ENCODE assay signal across 11 cellular contexts in the genomic region with DNA sequence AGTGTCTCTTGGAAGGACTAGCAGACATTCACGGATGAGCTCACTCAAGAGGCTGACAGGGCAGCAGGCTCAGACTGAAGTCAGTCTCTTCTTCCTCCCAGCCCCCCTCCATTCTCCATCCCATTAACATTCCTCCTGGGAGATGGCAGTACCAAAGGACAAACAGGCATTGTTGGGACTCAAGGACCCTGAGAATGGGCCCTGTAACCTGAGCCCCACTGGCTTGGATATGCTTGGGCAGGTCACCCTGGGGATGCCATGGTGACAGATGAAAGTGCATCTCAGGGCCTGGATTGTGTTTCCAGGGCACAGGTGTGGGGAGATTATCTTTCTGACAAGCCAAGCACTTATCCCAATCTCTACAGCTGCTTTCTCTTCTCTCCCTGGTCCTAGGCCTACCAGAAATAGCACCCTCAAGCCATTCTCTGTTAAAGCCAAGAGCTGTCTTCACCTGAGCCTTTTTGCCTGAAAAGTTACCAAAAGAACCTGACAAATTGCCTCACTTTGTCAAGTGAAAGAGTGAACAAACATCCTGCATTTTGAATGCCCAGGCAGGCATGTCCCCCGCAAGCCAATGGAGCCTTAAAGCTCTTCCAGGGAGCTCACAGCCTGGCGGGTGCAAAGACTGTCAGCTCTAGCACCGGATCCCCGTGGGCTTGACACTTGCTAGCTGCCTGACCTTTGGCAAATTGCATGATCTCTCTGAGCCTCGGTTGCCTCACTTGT.
DNase-seq lines count a peak whose midpoint lies in the region; ATAC-seq, FAIRE-seq and TF ChIP-seq lines count a peak whose summit lies in the region.
"Had no signal": no experiment of that assay in that cellular context is flagged by ENCODE, and none has a peak within 500 bp of the region (broad histone marks: within the 10 kb centered on the region; RNA-seq: fewer than 3 reads in every experiment).

No MANE protein-coding gene starts in this region.

- H3K4me3 ChIP-seq in small intestine (ENCODE audit: low read depth in 1 of 2, low read length in 2 of 2) (no peak overlapping the region), ovary (no peak overlapping the region)

- no peaks in the 10 kb centered on the region for H3K4me1 Mint-ChIP-seq in MCF 10A (ENCODE audit: insufficient read depth, unreplicated experiment)
- peaks cover 0 to 3% (median 0%) of the 10 kb centered on the region in 4 donors for H3K4me1 Mint-ChIP-seq in naive thymus-derived CD8-positive, alpha-beta T cell
- H3K4me1 Mint-ChIP-seq: activated CD4-positive, alpha-beta T cell treated with anti-CD3 and anti-CD28 coated beads, Interleukin-2, amount 10 ng/mL, durations not matched to agents 24 days and 14 days had no signal

- H3K9me3 ChIP-seq in small intestine (ENCODE audit: control insufficient read depth, low read depth) (no peaks in the 10 kb centered on the region), ovary (no peaks in the 10 kb centered on the region)

- FAIRE-seq in small intestine (lab: Jason Lieb, UNC) = no peak

- no TSS peak for BruUV-seq in MCF 10A (replicated peaks; lab: Mats Ljungman, UMichigan)

- no peaks in the 10 kb centered on the region for H3K9me3 Mint-ChIP-seq in MCF 10A (ENCODE audit: unreplicated experiment)
- no peaks in the 10 kb centered on the region for H3K9me3 Mint-ChIP-seq in naive thymus-derived CD8-positive, alpha-beta T cell
- H3K9me3 Mint-ChIP-seq: activated CD4-positive, alpha-beta T cell treated with anti-CD3 and anti-CD28 coated beads, Interleukin-2, amount 10 ng/mL, durations not matched to agents 24 days and 14 days; activated T-helper 1 cell treated with anti-CD3 and anti-CD28 coated beads, Interleukin-12 subunit alpha, Interleukin-12 subunit beta, Interleukin-2, Interleukin-4 antibody, amounts not matched to agents 30 ng/mL and 10 ng/mL and 1 ng/mL, durations not matched to agents 14 hours and 24 hours and 36 hours had no signal

- no peak for TF ChIP-seq POLR2A in ovary (IDR thresholded peaks at IDR 0.05)

- H3K27me3 Mint-ChIP-seq in MCF 10A (ENCODE audit: insufficient read depth, unreplicated experiment) = no peaks in the 10 kb centered on the region
- peaks cover 0 to 50% (median 7%) of the 10 kb centered on the region in 5 donors for H3K27me3 Mint-ChIP-seq in naive thymus-derived CD8-positive, alpha-beta T cell

- H3K4me1 ChIP-seq in small intestine (ENCODE audit: control insufficient read depth in 2 of 2, insufficient read depth in 1 of 2, low read depth in 1 of 2, low read length in 1 of 2) (no peaks in the 10 kb centered on the region), ovary (ENCODE audit: insufficient read depth) (no peaks in the 10 kb centered on the region)

- DNase-seq in DMS53 treated with DMSO at 0.1 percent for 48 hours (lab: John Stamatoyannopoulos, UW; ENCODE audit: unreplicated experiment) (peak; percentile 91), NCI-H146 treated with DMSO at 0.1 percent for 48 hours (lab: John Stamatoyannopoulos, UW; ENCODE audit: unreplicated experiment) (peak; percentile 91), NCI-H82 treated with DMSO at 0.1 percent for 48 hours (lab: John Stamatoyannopoulos, UW; ENCODE audit: unreplicated experiment) (peak; percentile 82), left kidney (ENCODE audit: low read depth, low spot score) (peak; percentile 97), MCF 10A (ENCODE audit: unreplicated experiment) (no peak), small intestine (no peak), ovary (no peak)
- DNase-seq in naive thymus-derived CD8-positive, alpha-beta T cell = no peak
- DNase-seq: activated CD4-positive, alpha-beta T cell treated with anti-CD3 and anti-CD28 coated beads, Interleukin-2, amount 10 ng/mL, durations not matched to agents 24 days and 14 days; stimulated activated naive CD8-positive, alpha-beta T cell treated with anti-CD3 and anti-CD28 coated beads, Interleukin-15, Interleukin-2, amounts not matched to agents 100 U/mL and 50 U/mL, for 24 hours had no signal

- POLR2A ChIA-PET in MCF 10A (lab: Yijun Ruan, JAX) = no interaction called here
- POLR2A ChIA-PET in naive thymus-derived CD8-positive, alpha-beta T cell (lab: Charles Lee) = no interaction called here

- no peak for TF ChIP-seq EP300 in ovary (IDR thresholded peaks at IDR 0.05)

- H3K27ac ChIP-seq in small intestine (ENCODE audit: low read depth in 1 of 2, low read length in 1 of 2) (no peak overlapping the region), ovary (no peak overlapping the region)

- TF ChIP-seq CTCF in MCF 10A (IDR thresholded peaks at IDR 0.05; ENCODE audit: unreplicated experiment) (no peak), ovary (IDR thresholded peaks at IDR 0.05) (no peak)

- no peaks in the 10 kb centered on the region for H3K27me3 ChIP-seq in small intestine (ENCODE audit: control insufficient read depth in 2 of 2, insufficient read depth in 2 of 2, low read length in 2 of 2)
- no peaks in the 10 kb centered on the region for H3K27me3 ChIP-seq in ovary

- no peak overlapping the region for H3K4me3 Mint-ChIP-seq in MCF 10A (ENCODE audit: unreplicated experiment)
- no peak overlapping the region for H3K4me3 Mint-ChIP-seq in naive thymus-derived CD8-positive, alpha-beta T cell
- H3K4me3 Mint-ChIP-seq: activated CD4-positive, alpha-beta T cell treated with anti-CD3 and anti-CD28 coated beads, Interleukin-2, amount 10 ng/mL, durations not matched to agents 24 days and 14 days; activated T-helper 1 cell treated with anti-CD3 and anti-CD28 coated beads, Interleukin-12 subunit alpha, Interleukin-12 subunit beta, Interleukin-2, Interleukin-4 antibody, amounts not matched to agents 30 ng/mL and 10 ng/mL and 1 ng/mL, durations not matched to agents 14 hours and 24 hours and 36 hours had no signal

- no peak for ATAC-seq in naive thymus-derived CD8-positive, alpha-beta T cell
- ATAC-seq: stimulated activated naive CD8-positive, alpha-beta T cell treated with anti-CD3 and anti-CD28 coated beads, Interleukin-15, Interleukin-2, amounts not matched to agents 100 U/mL and 50 U/mL, for 24 hours had no signal

- H3K36me3 Mint-ChIP-seq in MCF 10A (ENCODE audit: insufficient read depth, unreplicated experiment) = no peaks in the 10 kb centered on the region
- H3K36me3 Mint-ChIP-seq in naive thymus-derived CD8-positive, alpha-beta T cell = no peaks in the 10 kb centered on the region

- WGBS in small intestine, 3 donors = 72 to 74% (median 73%) methylated on average over 6 of the region's 6 CpGs
- WGBS in ovary, 3 donors = 87 to 94% (median 90%) methylated on average over 6 of the region's 6 CpGs

- H3K36me3 ChIP-seq in small intestine (ENCODE audit: control insufficient read depth in 2 of 2, insufficient read depth in 2 of 2, low read length in 2 of 2) (no peaks in the 10 kb centered on the region), ovary (no peaks in the 10 kb centered on the region)

- intact Hi-C loops in MCF 10A (cut with micrococcal nuclease) (no loop called here), ovary (cut with DNase I) (no loop called here)

- no peak overlapping the region for H3K27ac Mint-ChIP-seq in MCF 10A (ENCODE audit: low read depth, unreplicated experiment)
- no peak overlapping the region for H3K27ac Mint-ChIP-seq in naive thymus-derived CD8-positive, alpha-beta T cell
- H3K27ac Mint-ChIP-seq: activated CD4-positive, alpha-beta T cell treated with anti-CD3 and anti-CD28 coated beads, Interleukin-2, amount 10 ng/mL, durations not matched to agents 24 days and 14 days; activated T-helper 1 cell treated with anti-CD3 and anti-CD28 coated beads, Interleukin-12 subunit alpha, Interleukin-12 subunit beta, Interleukin-2, Interleukin-4 antibody, amounts not matched to agents 30 ng/mL and 10 ng/mL and 1 ng/mL, durations not matched to agents 14 hours and 24 hours and 36 hours had no signal

- CTCF ChIA-PET in MCF 10A (lab: Yijun Ruan, JAX) = interaction anchor here (0.6 to 2.0 kb wide), 3 partner anchors 225 to 1214 kb away, joined by 3 to 6 read pairs (median 4); no protein-coding TSS in a partner anchor

Comparison
In these comparisons a context has a peak if more than half of its experiments do, and no peak if none do; other contexts are left out.
1. DNase-seq: peak in DMS53 treated with DMSO at 0.1 percent for 48 hours (single experiment), NCI-H146 treated with DMSO at 0.1 percent for 48 hours (single experiment), NCI-H82 treated with DMSO at 0.1 percent for 48 hours (single experiment) and left kidney (single experiment); none in MCF 10A (single experiment), small intestine (single experiment), ovary (0 of 5) and naive thymus-derived CD8-positive, alpha-beta T cell (0 of 10).